In the genomic region with DNA sequence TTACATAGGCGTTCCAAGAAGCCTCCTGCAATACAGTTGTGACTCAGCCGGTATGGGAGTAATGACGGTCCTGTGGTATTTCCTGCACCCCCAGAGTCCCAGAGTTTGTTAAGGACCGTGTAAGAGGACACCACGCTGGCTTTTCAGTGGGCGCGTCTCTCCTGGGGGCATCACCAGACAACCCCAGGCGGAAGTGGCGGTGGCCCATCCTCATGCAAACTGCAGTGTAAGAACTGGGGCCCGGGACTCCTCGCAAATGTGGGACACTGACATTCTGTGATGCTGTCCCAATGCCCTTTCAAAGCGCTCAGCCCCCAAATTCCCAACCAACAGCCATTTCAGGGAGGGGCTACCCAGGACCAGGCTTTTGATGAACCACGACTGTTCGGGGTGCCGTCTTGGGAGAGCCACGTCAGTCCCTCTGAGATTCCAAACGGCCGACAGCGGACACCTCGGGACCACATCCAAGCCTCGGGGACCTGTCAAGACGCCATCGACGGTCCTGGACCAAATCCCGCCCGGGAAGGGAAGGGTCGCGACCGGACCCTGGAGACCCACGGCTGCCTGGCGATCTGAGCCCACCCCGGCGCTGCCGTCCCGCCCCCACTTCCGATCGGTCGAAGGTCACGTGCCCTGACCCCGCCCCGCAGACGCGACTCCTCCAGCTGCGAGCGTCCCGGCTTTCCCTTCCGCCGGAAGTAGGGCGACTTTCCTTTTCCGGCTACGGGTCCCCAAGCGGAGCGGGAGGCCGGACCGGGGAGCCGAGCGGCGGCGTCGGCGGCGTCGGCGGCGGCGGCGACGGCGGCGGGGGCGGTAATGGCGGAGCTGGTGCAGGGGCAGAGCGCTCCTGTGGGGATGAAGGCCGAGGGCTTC, we compare ENCODE assay signal across 8 cellular contexts. TPM values are rescaled to one million over a fixed set of nuclear protein-coding genes. Genes with fewer than 3 reads are reported as not detected.
DNase-seq lines count a peak whose midpoint lies in the region; ATAC-seq and TF ChIP-seq lines count a peak whose summit lies in the region.

A gene with protein sequence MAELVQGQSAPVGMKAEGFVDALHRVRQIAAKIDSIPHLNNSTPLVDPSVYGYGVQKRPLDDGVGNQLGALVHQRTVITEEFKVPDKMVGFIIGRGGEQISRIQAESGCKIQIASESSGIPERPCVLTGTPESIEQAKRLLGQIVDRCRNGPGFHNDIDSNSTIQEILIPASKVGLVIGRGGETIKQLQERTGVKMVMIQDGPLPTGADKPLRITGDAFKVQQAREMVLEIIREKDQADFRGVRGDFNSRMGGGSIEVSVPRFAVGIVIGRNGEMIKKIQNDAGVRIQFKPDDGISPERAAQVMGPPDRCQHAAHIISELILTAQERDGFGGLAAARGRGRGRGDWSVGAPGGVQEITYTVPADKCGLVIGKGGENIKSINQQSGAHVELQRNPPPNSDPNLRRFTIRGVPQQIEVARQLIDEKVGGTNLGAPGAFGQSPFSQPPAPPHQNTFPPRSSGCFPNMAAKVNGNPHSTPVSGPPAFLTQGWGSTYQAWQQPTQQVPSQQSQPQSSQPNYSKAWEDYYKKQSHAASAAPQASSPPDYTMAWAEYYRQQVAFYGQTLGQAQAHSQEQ (plus strand): TSS at position 713 of the 873 bp plus-strand sequence. CDS start 104 bp downstream, at position 817.

- H3K4me1 Mint-ChIP-seq in progenitor cell of endocrine pancreas (ENCODE audit: low read depth) = peaks cover 14% of the 10 kb centered on the region

- H3K27ac ChIP-seq in adrenal gland = peak within 1 kb of the TSS in 4 of 5 donors; percentile 65 to 94 (median 87)
- peak within 1 kb of the TSS; percentile 86 to 97 (median 96) for H3K27ac ChIP-seq in heart right ventricle
- H3K27ac ChIP-seq in upper lobe of right lung = peak within 1 kb of the TSS; percentile 92

- DNase-seq in NCI-H146 (lab: John Stamatoyannopoulos, UW) (peak; percentile 82), T-helper 1 cell (peak; percentile 74 to 89 (median 78)), adrenal gland (peak; percentile 92 to 96 (median 94)), heart right ventricle (peak; percentile 94 to 96), progenitor cell of endocrine pancreas (ENCODE audit: low spot score, unreplicated experiment) (peak; percentile 82), upper lobe of right lung (peak; percentile 97)

- intact Hi-C loops in adrenal gland (cut with DNase I) = no loop called here
- intact Hi-C loops in heart right ventricle (cut with DNase I) = loop anchor here in 2 of 10 donors (5.0 to 10.0 kb wide), 3 partner anchors 42 to 114 kb away; no protein-coding TSS in a partner anchor
- intact Hi-C loops in upper lobe of right lung (cut with DNase I) = no loop called here

- H3K4me3 Mint-ChIP-seq in progenitor cell of endocrine pancreas (ENCODE audit: low read depth) = peak within 1 kb of the TSS; percentile 87

- H3K4me1 ChIP-seq in adrenal gland (replicated peaks in 1 of 2) = peaks cover 8 to 33% of the 10 kb centered on the region in 2 donors
- H3K4me1 ChIP-seq in heart right ventricle = peaks cover 11 to 63% (median 45%) of the 10 kb centered on the region in 9 donors
- H3K4me1 ChIP-seq in upper lobe of right lung = peaks cover 36% of the 10 kb centered on the region

- peak within 1 kb of the TSS; percentile 100 for H3K4me3 ChIP-seq in GM12875 (ENCODE audit: low read depth, low read length)
- H3K4me3 ChIP-seq in adrenal gland = peak within 1 kb of the TSS; percentile 53 to 98 (median 82)
- peak within 1 kb of the TSS; percentile 73 to 100 (median 89) for H3K4me3 ChIP-seq in heart right ventricle
- peak within 1 kb of the TSS; percentile 94 for H3K4me3 ChIP-seq in upper lobe of right lung

- H3K36me3 Mint-ChIP-seq in progenitor cell of endocrine pancreas (ENCODE audit: insufficient read depth) = no peaks in the 10 kb centered on the region

- no peaks in the 10 kb centered on the region for H3K9me3 ChIP-seq in adrenal gland (replicated peaks in 1 of 3)
- H3K9me3 ChIP-seq in heart right ventricle = no peaks in the 10 kb centered on the region
- H3K9me3 ChIP-seq in upper lobe of right lung = no peaks in the 10 kb centered on the region

- ATAC-seq in HG02840 (IDR thresholded peaks at IDR 0.05; ENCODE audit: low FRiP score, unreplicated experiment) (peak; percentile 86), heart right ventricle (peak; percentile 95 to 99 (median 98)), upper lobe of right lung (peak; percentile 99)

- H3K36me3 ChIP-seq in adrenal gland (replicated peaks in 1 of 2) = no peaks in the 10 kb centered on the region
- peaks cover 0 to 18% (median 0%) of the 10 kb centered on the region in 9 donors for H3K36me3 ChIP-seq in heart right ventricle
- peaks cover 5% of the 10 kb centered on the region for H3K36me3 ChIP-seq in upper lobe of right lung

- H3K27ac Mint-ChIP-seq in progenitor cell of endocrine pancreas = peak within 1 kb of the TSS; percentile 91

- H3K9me3 Mint-ChIP-seq in progenitor cell of endocrine pancreas (ENCODE audit: low read depth) = no peaks in the 10 kb centered on the region

- H3K27me3 ChIP-seq in adrenal gland (no peaks in the 10 kb centered on the region), heart right ventricle (no peaks in the 10 kb centered on the region), upper lobe of right lung (no peaks in the 10 kb centered on the region)

- TF ChIP-seq CTCF in GM12875 (IDR thresholded peaks at IDR 0.05; ENCODE audit: borderline replicate concordance, insufficient read depth, low read depth, low read length) = no peak
- TF ChIP-seq CTCF in adrenal gland (IDR thresholded peaks at IDR 0.05) = no peak
- no peak for TF ChIP-seq CTCF in heart right ventricle (IDR thresholded peaks at IDR 0.05)
- TF ChIP-seq CTCF in progenitor cell of endocrine pancreas (IDR thresholded peaks at IDR 0.05; ENCODE audit: unreplicated experiment) = no peak
- no peak for TF ChIP-seq CTCF in upper lobe of right lung (IDR thresholded peaks at IDR 0.05)

- 0 to 1% (median 0%) methylated on average over 8 to 74 of the region's 74 CpGs for WGBS in adrenal gland, 4 donors
- 1% methylated on average over 67 to 74 of the region's 74 CpGs for WGBS in heart right ventricle, 2 donors

- peaks cover 3% of the 10 kb centered on the region for H3K27me3 Mint-ChIP-seq in progenitor cell of endocrine pancreas

- peak; percentile 41 to 71 for TF ChIP-seq POLR2A in adrenal gland (IDR thresholded peaks at IDR 0.05)

RNA-seq across cellular contexts. Expression of the gene that starts here (rescaled TPM):
- 10 to 100 TPM; 26.1 to 52.3 (median 40.3) TPM for total RNA-seq in adrenal gland
- polyA plus RNA-seq in adrenal gland = 10 to 100 TPM; 18.3 to 46.1 (median 29.5) TPM
- 10 to 100 TPM; 20.5 to 40.3 (median 27.7) TPM for total RNA-seq in heart right ventricle
- polyA plus RNA-seq in heart right ventricle = 10 to 100 TPM; 16.8 to 19.4 TPM
- total RNA-seq in progenitor cell of endocrine pancreas = 62.8 and 68.9 TPM in 2 replicates
- total RNA-seq in upper lobe of right lung = 39.7 TPM

Comparison
In these comparisons a context has a peak if more than half of its experiments do, and no peak if none do; other contexts are left out.
1. Peak in every context shown above with its lines: DNase-seq, ATAC-seq, H3K4me3 ChIP-seq and H3K27ac ChIP-seq.